In genomic region chr3:42012935-42013651, GRCh38 we compare ENCODE assay signal across 1 cellular context.
TF ChIP-seq lines count a peak whose summit lies in the region.

No MANE protein-coding gene starts in this region.

TF ChIP-seq in GM12878, 131 proteins besides CTCF, POLR2A, EP300 and RAD21 (continued from another document and continues in another):
- TF ChIP-seq CREM (IDR thresholded peaks at IDR 0.05; ENCODE audit: low read depth) (peak; percentile 40; the same call in 1 of the 2 replicates), GABPA (IDR thresholded peaks at IDR 0.05; ENCODE audit: low read depth) (peak; percentile 12; the same call in 1 of the 2 replicates), EED (IDR thresholded peaks at IDR 0.05; ENCODE audit: low read depth) (no peak; the same call in 1 of the 2 replicates), BHLHE40 (IDR thresholded peaks at IDR 0.05; ENCODE audit: borderline replicate concordance in 1 of 2, low read depth in 2 of 2, low read length in 1 of 2) (peak in 1 of 2 experiments; percentile 14; a peak in 2 of 4 replicates), IRF4 (IDR thresholded peaks at IDR 0.05; ENCODE audit: low read depth, low read length) (0 out of 2 replicates have a peak, but pooled peaks have one; percentile 32), HCFC1 (IDR thresholded peaks at IDR 0.05; ENCODE audit: low read length) (no peak), ZNF24 (IDR thresholded peaks at IDR 0.05) (no peak), SREBF1 (IDR thresholded peaks at IDR 0.05; ENCODE audit: low read length) (no peak), NKRF (conservative IDR thresholded peaks at IDR 0.05) (peak; percentile 73), CHD2 (IDR thresholded peaks at IDR 0.05; ENCODE audit: borderline replicate concordance, low read depth, low read length) (peak; percentile 24; the same call in 1 of the 2 replicates), RAD51 (IDR thresholded peaks at IDR 0.05) (peak; percentile 39; the same call in 1 of the 2 replicates), SPI1 (IDR thresholded peaks at IDR 0.05; ENCODE audit: borderline replicate concordance, insufficient read depth, low read depth, low read length) (peak; percentile 40), ESRRA (IDR thresholded peaks at IDR 0.05; ENCODE audit: low read length) (no peak; the same call in 1 of the 2 replicates), ZNF274 (IDR thresholded peaks at IDR 0.05; ENCODE audit: insufficient read depth, insufficient read length) (no peak), IRF3 (IDR thresholded peaks at IDR 0.05) (no peak), FOXM1 (IDR thresholded peaks at IDR 0.05; ENCODE audit: low read depth, low read length) (no peak), USF2 (IDR thresholded peaks at IDR 0.05; ENCODE audit: borderline replicate concordance, low read depth, low read length) (no peak; the same call in 1 of the 2 replicates), ZNF622 (IDR thresholded peaks at IDR 0.05) (no peak), RBBP5 (conservative IDR thresholded peaks at IDR 0.05) (no peak), MEF2B (IDR thresholded peaks at IDR 0.05; ENCODE audit: partially characterized antibody, poor library complexity, severe bottlenecking) (peak; percentile 31), CEBPZ (IDR thresholded peaks at IDR 0.05; ENCODE audit: low read depth, low read length) (no peak), ZNF207 (IDR thresholded peaks at IDR 0.05; ENCODE audit: borderline replicate concordance) (0 out of 2 replicates have a peak, but pooled peaks have one; percentile 8), POLR2AphosphoS5 (IDR thresholded peaks at IDR 0.05; ENCODE audit: low read length) (peak; percentile 81), NR2F1 (conservative IDR thresholded peaks at IDR 0.05) (peak; percentile 92), BRCA1 (IDR thresholded peaks at IDR 0.05; ENCODE audit: low read depth, low read length) (no peak), BMI1 (IDR thresholded peaks at IDR 0.05; ENCODE audit: borderline replicate concordance) (no peak), E2F4 (IDR thresholded peaks at IDR 0.05; ENCODE audit: low read depth, low read length) (no peak), CHD1 (IDR thresholded peaks at IDR 0.05; ENCODE audit: low read depth, low read length) (0 out of 2 replicates have a peak, but pooled peaks have one; percentile 79), HDAC6 (IDR thresholded peaks at IDR 0.05; ENCODE audit: unreplicated experiment) (no peak), SMAD5 (IDR thresholded peaks at IDR 0.05; ENCODE audit: low read depth) (peak; percentile 27; the same call in 1 of the 2 replicates), YY1 (IDR thresholded peaks at IDR 0.05; ENCODE audit: low read depth, low read length) (peak; percentile 79; the same call in 1 of the 2 replicates), ATF7 (IDR thresholded peaks at IDR 0.05; ENCODE audit: low read depth) (peak; percentile 74), RB1 (IDR thresholded peaks at IDR 0.05; ENCODE audit: borderline replicate concordance) (peak; percentile 59; the same call in 1 of the 2 replicates)
- TF ChIP-seq, protein P1, sequence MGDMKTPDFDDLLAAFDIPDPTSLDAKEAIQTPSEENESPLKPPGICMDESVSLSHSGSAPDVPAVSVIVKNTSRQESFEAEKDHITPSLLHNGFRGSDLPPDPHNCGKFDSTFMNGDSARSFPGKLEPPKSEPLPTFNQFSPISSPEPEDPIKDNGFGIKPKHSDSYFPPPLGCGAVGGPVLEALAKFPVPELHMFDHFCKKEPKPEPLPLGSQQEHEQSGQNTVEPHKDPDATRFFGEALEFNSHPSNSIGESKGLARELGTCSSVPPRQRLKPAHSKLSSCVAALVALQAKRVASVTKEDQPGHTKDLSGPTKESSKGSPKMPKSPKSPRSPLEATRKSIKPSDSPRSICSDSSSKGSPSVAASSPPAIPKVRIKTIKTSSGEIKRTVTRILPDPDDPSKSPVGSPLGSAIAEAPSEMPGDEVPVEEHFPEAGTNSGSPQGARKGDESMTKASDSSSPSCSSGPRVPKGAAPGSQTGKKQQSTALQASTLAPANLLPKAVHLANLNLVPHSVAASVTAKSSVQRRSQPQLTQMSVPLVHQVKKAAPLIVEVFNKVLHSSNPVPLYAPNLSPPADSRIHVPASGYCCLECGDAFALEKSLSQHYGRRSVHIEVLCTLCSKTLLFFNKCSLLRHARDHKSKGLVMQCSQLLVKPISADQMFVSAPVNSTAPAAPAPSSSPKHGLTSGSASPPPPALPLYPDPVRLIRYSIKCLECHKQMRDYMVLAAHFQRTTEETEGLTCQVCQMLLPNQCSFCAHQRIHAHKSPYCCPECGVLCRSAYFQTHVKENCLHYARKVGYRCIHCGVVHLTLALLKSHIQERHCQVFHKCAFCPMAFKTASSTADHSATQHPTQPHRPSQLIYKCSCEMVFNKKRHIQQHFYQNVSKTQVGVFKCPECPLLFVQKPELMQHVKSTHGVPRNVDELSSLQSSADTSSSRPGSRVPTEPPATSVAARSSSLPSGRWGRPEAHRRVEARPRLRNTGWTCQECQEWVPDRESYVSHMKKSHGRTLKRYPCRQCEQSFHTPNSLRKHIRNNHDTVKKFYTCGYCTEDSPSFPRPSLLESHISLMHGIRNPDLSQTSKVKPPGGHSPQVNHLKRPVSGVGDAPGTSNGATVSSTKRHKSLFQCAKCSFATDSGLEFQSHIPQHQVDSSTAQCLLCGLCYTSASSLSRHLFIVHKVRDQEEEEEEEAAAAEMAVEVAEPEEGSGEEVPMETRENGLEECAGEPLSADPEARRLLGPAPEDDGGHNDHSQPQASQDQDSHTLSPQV (IDR thresholded peaks at IDR 0.05), result no peak
- TF ChIP-seq, protein P2, sequence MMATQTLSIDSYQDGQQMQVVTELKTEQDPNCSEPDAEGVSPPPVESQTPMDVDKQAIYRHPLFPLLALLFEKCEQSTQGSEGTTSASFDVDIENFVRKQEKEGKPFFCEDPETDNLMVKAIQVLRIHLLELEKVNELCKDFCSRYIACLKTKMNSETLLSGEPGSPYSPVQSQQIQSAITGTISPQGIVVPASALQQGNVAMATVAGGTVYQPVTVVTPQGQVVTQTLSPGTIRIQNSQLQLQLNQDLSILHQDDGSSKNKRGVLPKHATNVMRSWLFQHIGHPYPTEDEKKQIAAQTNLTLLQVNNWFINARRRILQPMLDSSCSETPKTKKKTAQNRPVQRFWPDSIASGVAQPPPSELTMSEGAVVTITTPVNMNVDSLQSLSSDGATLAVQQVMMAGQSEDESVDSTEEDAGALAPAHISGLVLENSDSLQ (IDR thresholded peaks at IDR 0.05), result peak; percentile 87
- TF ChIP-seq, protein P3, sequence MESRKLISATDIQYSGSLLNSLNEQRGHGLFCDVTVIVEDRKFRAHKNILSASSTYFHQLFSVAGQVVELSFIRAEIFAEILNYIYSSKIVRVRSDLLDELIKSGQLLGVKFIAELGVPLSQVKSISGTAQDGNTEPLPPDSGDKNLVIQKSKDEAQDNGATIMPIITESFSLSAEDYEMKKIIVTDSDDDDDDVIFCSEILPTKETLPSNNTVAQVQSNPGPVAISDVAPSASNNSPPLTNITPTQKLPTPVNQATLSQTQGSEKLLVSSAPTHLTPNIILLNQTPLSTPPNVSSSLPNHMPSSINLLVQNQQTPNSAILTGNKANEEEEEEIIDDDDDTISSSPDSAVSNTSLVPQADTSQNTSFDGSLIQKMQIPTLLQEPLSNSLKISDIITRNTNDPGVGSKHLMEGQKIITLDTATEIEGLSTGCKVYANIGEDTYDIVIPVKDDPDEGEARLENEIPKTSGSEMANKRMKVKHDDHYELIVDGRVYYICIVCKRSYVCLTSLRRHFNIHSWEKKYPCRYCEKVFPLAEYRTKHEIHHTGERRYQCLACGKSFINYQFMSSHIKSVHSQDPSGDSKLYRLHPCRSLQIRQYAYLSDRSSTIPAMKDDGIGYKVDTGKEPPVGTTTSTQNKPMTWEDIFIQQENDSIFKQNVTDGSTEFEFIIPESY (IDR thresholded peaks at IDR 0.05), result no peak
- TF ChIP-seq, protein P4, sequence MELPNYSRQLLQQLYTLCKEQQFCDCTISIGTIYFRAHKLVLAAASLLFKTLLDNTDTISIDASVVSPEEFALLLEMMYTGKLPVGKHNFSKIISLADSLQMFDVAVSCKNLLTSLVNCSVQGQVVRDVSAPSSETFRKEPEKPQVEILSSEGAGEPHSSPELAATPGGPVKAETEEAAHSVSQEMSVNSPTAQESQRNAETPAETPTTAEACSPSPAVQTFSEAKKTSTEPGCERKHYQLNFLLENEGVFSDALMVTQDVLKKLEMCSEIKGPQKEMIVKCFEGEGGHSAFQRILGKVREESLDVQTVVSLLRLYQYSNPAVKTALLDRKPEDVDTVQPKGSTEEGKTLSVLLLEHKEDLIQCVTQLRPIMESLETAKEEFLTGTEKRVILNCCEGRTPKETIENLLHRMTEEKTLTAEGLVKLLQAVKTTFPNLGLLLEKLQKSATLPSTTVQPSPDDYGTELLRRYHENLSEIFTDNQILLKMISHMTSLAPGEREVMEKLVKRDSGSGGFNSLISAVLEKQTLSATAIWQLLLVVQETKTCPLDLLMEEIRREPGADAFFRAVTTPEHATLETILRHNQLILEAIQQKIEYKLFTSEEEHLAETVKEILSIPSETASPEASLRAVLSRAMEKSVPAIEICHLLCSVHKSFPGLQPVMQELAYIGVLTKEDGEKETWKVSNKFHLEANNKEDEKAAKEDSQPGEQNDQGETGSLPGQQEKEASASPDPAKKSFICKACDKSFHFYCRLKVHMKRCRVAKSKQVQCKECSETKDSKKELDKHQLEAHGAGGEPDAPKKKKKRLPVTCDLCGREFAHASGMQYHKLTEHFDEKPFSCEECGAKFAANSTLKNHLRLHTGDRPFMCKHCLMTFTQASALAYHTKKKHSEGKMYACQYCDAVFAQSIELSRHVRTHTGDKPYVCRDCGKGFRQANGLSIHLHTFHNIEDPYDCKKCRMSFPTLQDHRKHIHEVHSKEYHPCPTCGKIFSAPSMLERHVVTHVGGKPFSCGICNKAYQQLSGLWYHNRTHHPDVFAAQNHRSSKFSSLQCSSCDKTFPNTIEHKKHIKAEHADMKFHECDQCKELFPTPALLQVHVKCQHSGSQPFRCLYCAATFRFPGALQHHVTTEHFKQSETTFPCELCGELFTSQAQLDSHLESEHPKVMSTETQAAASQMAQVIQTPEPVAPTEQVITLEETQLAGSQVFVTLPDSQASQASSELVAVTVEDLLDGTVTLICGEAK (IDR thresholded peaks at IDR 0.05; ENCODE audit: borderline replicate concordance), result peak; percentile 33; the same call in 1 of the 2 replicates
- TF ChIP-seq, protein P5, sequence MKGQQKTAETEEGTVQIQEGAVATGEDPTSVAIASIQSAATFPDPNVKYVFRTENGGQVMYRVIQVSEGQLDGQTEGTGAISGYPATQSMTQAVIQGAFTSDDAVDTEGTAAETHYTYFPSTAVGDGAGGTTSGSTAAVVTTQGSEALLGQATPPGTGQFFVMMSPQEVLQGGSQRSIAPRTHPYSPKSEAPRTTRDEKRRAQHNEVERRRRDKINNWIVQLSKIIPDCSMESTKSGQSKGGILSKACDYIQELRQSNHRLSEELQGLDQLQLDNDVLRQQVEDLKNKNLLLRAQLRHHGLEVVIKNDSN (IDR thresholded peaks at IDR 0.05; ENCODE audit: borderline replicate concordance, extremely low read length, insufficient read depth, low read depth, low read length), result no peak
